12 cellular contexts compared by ENCODE assay signal in genomic region chr3:184737641-184738518, GRCh38. TPM values are rescaled to one million over a fixed set of nuclear protein-coding genes. Genes with fewer than 3 reads are reported as not detected.
DNase-seq lines count a peak whose midpoint lies in the region; ATAC-seq and TF ChIP-seq lines count a peak whose summit lies in the region.
"Had no signal": no experiment of that assay in that cellular context is flagged by ENCODE, and none has a peak within 500 bp of the region (broad histone marks: within the 10 kb centered on the region; RNA-seq: fewer than 3 reads in every experiment).

No MANE protein-coding gene starts in this region.

- H3K27me3 ChIP-seq in cardiac muscle cell (no peaks in the 10 kb centered on the region), right atrium auricular region (no peaks in the 10 kb centered on the region), uterus (no peaks in the 10 kb centered on the region)
- H3K27me3 ChIP-seq: upper lobe of right lung had no signal

- peaks cover 16% of the 10 kb centered on the region for H3K4me1 ChIP-seq in cardiac muscle cell (ENCODE audit: low read depth)
- no peaks in the 10 kb centered on the region for H3K4me1 ChIP-seq in right atrium auricular region
- H3K4me1 ChIP-seq in uterus, result no peaks in the 10 kb centered on the region
- H3K4me1 ChIP-seq: upper lobe of right lung had no signal

- DNase-seq in cardiac muscle cell (ENCODE audit: low read depth in 1 of 2, low spot score in 1 of 2) (peak in 1 of 2 donors; percentile 85), right atrium auricular region (ENCODE audit: low spot score) (no peak), choroid plexus epithelial cell (ENCODE audit: low read depth) (peak; percentile 67), lung microvascular endothelial cell (ENCODE audit: low read depth in 2 of 2) (peak; percentile 65 to 67), uterus (peak; percentile 3 to 7), hippocampal formation (lab: John Stamatoyannopoulos, UW) (no peak), NCI-H82 (lab: John Stamatoyannopoulos, UW) (no peak)
- DNase-seq: effector CD8-positive, alpha-beta T cell; NCI-H1694; upper lobe of right lung had no signal

- no peak for TF ChIP-seq POLR2A in uterus (IDR thresholded peaks at IDR 0.05)

- no peak for ATAC-seq in HG03521 (IDR thresholded peaks at IDR 0.05; ENCODE audit: unreplicated experiment)
- ATAC-seq: left colon, upper lobe of right lung had no signal

- H3K36me3 ChIP-seq in cardiac muscle cell (no peaks in the 10 kb centered on the region), right atrium auricular region (no peaks in the 10 kb centered on the region), uterus (no peaks in the 10 kb centered on the region)
- H3K36me3 ChIP-seq: upper lobe of right lung had no signal

- H3K27ac ChIP-seq in cardiac muscle cell, result peak overlapping the region; percentile 67
- H3K27ac ChIP-seq in right atrium auricular region, result no peak overlapping the region
- no peak overlapping the region for H3K27ac ChIP-seq in uterus
- H3K27ac ChIP-seq: upper lobe of right lung had no signal

- TF ChIP-seq CTCF in cardiac muscle cell (IDR thresholded peaks at IDR 0.05; ENCODE audit: low read depth, low read length) (no peak), right atrium auricular region (IDR thresholded peaks at IDR 0.05) (no peak), choroid plexus epithelial cell (conservative IDR thresholded peaks at IDR 0.05; ENCODE audit: low read depth, low read length) (no peak), uterus (IDR thresholded peaks at IDR 0.05) (no peak)

- intact Hi-C loops in uterus (cut with DNase I; ENCODE audit: low total_unique reads), result loop anchor here (5.0 kb wide), 1 partner anchor 44 kb away; no protein-coding TSS in a partner anchor

- H3K9me3 ChIP-seq in cardiac muscle cell (ENCODE audit: low read depth), result no peaks in the 10 kb centered on the region
- H3K9me3 ChIP-seq in right atrium auricular region, result no peaks in the 10 kb centered on the region
- no peaks in the 10 kb centered on the region for H3K9me3 ChIP-seq in uterus
- H3K9me3 ChIP-seq: upper lobe of right lung had no signal

- H3K4me3 ChIP-seq in cardiac muscle cell, result no peak overlapping the region
- H3K4me3 ChIP-seq in right atrium auricular region, result no peak overlapping the region
- no peak overlapping the region for H3K4me3 ChIP-seq in choroid plexus epithelial cell (ENCODE audit: low read depth, low read length)
- no peak overlapping the region for H3K4me3 ChIP-seq in uterus
- H3K4me3 ChIP-seq: upper lobe of right lung had no signal

RNA-seq across cellular contexts. Expression of gene MAGEF1, which starts 26.0 kb away (rescaled TPM):
- total RNA-seq in cardiac muscle cell (200 and 255 TPM in 2 replicates), right atrium auricular region (10 to 100 TPM; 26.9 to 32.2 TPM), lung microvascular endothelial cell (8.1 and 13.9 TPM in 2 replicates), uterus (10 to 100 TPM; 33.9 to 55.4 (median 49.0) TPM)
- polyA plus RNA-seq in cardiac muscle cell, result 236 and 249 TPM in 2 replicates

Comparison
In these comparisons a context has a peak if more than half of its experiments do, and no peak if none do; other contexts are left out.
1. DNase-seq: peak in choroid plexus epithelial cell (single experiment), lung microvascular endothelial cell (2 of 2) and uterus (2 of 2); none in right atrium auricular region (single experiment), hippocampal formation (0 of 2) and NCI-H82 (single experiment).